13 cellular contexts compared by ENCODE assay signal in the genomic region with DNA sequence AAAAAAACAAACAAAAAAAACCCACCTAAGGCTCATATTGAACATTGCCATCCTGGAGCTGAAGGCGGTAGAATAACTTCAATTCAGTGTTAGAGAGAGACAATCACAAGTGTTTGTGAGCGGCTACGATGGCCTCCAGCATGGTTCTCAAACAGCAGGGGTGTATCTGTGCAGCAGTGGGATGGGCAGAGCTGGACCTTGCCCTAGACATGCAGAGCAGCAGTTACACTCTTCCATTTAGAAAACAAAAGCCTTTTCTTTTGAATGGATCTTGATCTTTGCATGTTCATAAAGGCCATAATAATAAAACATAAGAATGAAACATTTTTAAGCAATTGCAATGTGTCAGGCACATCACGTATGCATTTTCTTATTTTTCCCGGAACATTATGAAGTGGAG.
"Had no signal": no experiment of that assay in that cellular context is flagged by ENCODE, and none has a peak within 500 bp of the region (broad histone marks: within the 10 kb centered on the region; RNA-seq: fewer than 3 reads in every experiment).

No MANE protein-coding gene starts in this region.

- H3K27me3 ChIP-seq: sigmoid colon, upper lobe of right lung had no signal

- H3K27me3 Mint-ChIP-seq: activated naive CD8-positive, alpha-beta T cell treated with anti-CD3 and anti-CD28 coated beads, Interleukin-2, amount 10 ng/mL, durations not matched to agents 7 days and 5 days had no signal

- H3K27ac ChIP-seq: upper lobe of right lung had no signal

- H3K4me3 ChIP-seq: sigmoid colon, upper lobe of right lung had no signal

- DNase-seq: activated CD4-positive, alpha-beta T cell treated with anti-CD3 and anti-CD28 coated beads for 48 hours; activated effector memory CD4-positive, alpha-beta T cell treated with anti-CD3 and anti-CD28 coated beads, Interleukin-2, amount 50 U/mL, for 16 hours; activated naive CD8-positive, alpha-beta T cell treated with anti-CD3 and anti-CD28 coated beads, Interleukin-2, amount 10 ng/mL, durations not matched to agents 7 days and 5 days; activated T-cell treated with anti-CD3 and anti-CD28 coated beads for 4 hours; anterior cingulate cortex; cerebellar nuclear complex; dermis blood vessel endothelial cell; endodermal cell; sigmoid colon; stimulated activated CD4-positive, alpha-beta T cell treated with anti-CD3 and anti-CD28 coated beads, Interleukin-2, amount 100 ng/mL, for 48 hours; stimulated activated naive CD4-positive, alpha-beta T cell treated with Interleukin-2 at 50 U/mL for 16 hours; upper lobe of right lung had no signal

- H3K4me3 Mint-ChIP-seq: activated naive CD8-positive, alpha-beta T cell treated with anti-CD3 and anti-CD28 coated beads, Interleukin-2, amount 10 ng/mL, durations not matched to agents 7 days and 5 days; endodermal cell; T-helper 1 cell treated with Interleukin-12 subunit alpha and Interleukin-12 subunit beta and Interleukin-4 antibody, amounts not matched to agents 30 μg/mL and 1 μg/mL, for 36 hours had no signal

- H3K27ac Mint-ChIP-seq: activated naive CD8-positive, alpha-beta T cell treated with anti-CD3 and anti-CD28 coated beads, Interleukin-2, amount 10 ng/mL, durations not matched to agents 7 days and 5 days; endodermal cell had no signal

- H3K36me3 ChIP-seq: sigmoid colon, upper lobe of right lung had no signal

- ATAC-seq: upper lobe of right lung had no signal

- H3K9me3 ChIP-seq: upper lobe of right lung had no signal

- H3K9me3 Mint-ChIP-seq: endodermal cell had no signal
